27 cellular contexts compared by ENCODE assay signal in the genomic region with DNA sequence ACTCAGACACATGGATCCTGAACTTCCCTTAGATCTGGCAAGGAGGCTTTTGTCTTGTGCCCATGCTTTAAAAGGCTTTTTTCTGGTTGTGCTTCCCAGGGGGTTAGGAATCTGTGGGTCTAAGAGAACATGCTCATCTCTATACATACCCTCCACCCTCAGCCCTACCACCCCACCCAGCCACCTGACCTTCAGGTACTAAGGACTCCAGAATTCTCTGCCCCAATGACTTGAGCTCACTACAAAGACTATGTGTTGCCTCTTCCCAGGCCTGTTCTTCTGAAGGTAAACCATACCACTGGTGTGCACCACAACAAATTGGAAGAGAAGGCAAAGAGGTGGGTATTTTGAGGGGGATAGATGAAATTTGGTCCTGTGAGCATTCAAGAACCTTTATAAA.
"Had no signal": no experiment of that assay in that cellular context is flagged by ENCODE, and none has a peak within 500 bp of the region (broad histone marks: within the 10 kb centered on the region; RNA-seq: fewer than 3 reads in every experiment).

No MANE protein-coding gene starts in this region.

- H3K27ac Mint-ChIP-seq: stimulated activated naive B cell treated with anti-CD40 and anti-IgM and Interleukin-4, amounts not matched to agents 10 μg/mL and 1 μg/mL and 100 μg/mL, for 72 hours; stimulated activated naive CD8-positive, alpha-beta T cell treated with anti-CD3 and anti-CD28 coated beads, Interleukin-15, amount 100 ng/mL, for 72 hours; stimulated activated naive CD8-positive, alpha-beta T cell treated with anti-CD3 and anti-CD28 coated beads, Interleukin-15, Interleukin-2, amounts not matched to agents 100 ng/mL and 50 ng/mL, for 24 hours; type B pancreatic cell had no signal

- H3K36me3 ChIP-seq: stomach, suprapubic skin, thoracic aorta, thyroid gland, tibial artery, tibial nerve, transverse colon, upper lobe of left lung, upper lobe of right lung, uterus, vagina had no signal

- H3K4me3 Mint-ChIP-seq: stimulated activated naive B cell treated with anti-CD40 and anti-IgM and Interleukin-4, amounts not matched to agents 10 μg/mL and 1 μg/mL and 100 μg/mL, for 72 hours; stimulated activated naive CD8-positive, alpha-beta T cell treated with anti-CD3 and anti-CD28 coated beads, Interleukin-15, amount 100 ng/mL, for 72 hours; stimulated activated naive CD8-positive, alpha-beta T cell treated with anti-CD3 and anti-CD28 coated beads, Interleukin-15, Interleukin-2, amounts not matched to agents 100 ng/mL and 50 ng/mL, for 24 hours; type B pancreatic cell had no signal

- ATAC-seq: stimulated activated naive B cell treated with anti-CD40 and anti-IgM and Interleukin-4, amounts not matched to agents 10 μg/mL and 1 μg/mL and 100 μg/mL, for 72 hours; stimulated activated naive CD8-positive, alpha-beta T cell treated with anti-CD3 and anti-CD28 coated beads, Interleukin-15, amount 100 ng/mL, for 72 hours; stimulated activated naive CD8-positive, alpha-beta T cell treated with anti-CD3 and anti-CD28 coated beads, Interleukin-15, Interleukin-2, amounts not matched to agents 100 U/mL and 50 U/mL, for 24 hours; upper lobe of right lung had no signal

- H3K4me1 ChIP-seq: suprapubic skin, testis, thyroid gland, tibial artery, tibial nerve, transverse colon, upper lobe of left lung, upper lobe of right lung, uterus, vagina had no signal

- H3K27ac ChIP-seq: stomach, suprapubic skin, testis, thoracic aorta, thyroid gland, tibial artery, tibial nerve, transverse colon, upper lobe of left lung, upper lobe of right lung, uterus, vagina had no signal

- H3K9me3 ChIP-seq: stomach, suprapubic skin, testis, thoracic aorta, thyroid gland, tibial artery, tibial nerve, transverse colon, upper lobe of left lung, upper lobe of right lung, uterus, vagina had no signal

- H3K4me3 ChIP-seq: stomach, suprapubic skin, testis, thoracic aorta, thyroid gland, tibial artery, tibial nerve, transverse colon, upper lobe of left lung, upper lobe of right lung, uterus, vagina had no signal

- H3K4me1 Mint-ChIP-seq: stimulated activated naive B cell treated with anti-CD40 and anti-IgM and Interleukin-4, amounts not matched to agents 10 μg/mL and 1 μg/mL and 100 μg/mL, for 72 hours had no signal

- DNase-seq: stimulated activated CD4-positive, alpha-beta T cell treated with anti-CD3 and anti-CD28 coated beads, Interleukin-2, amount 100 ng/mL, for 24 hours; stimulated activated CD4-positive, alpha-beta T cell treated with anti-CD3 and anti-CD28 coated beads, Interleukin-2, amount 100 ng/mL, for 48 hours; stimulated activated CD4-positive, alpha-beta T cell treated with anti-CD3 and anti-CD28 coated beads, Interleukin-4, amount 100 ng/mL, for 1 hour; stimulated activated CD4-positive, alpha-beta T cell treated with anti-CD3 and anti-CD28 coated beads, Interleukin-4, amount 100 ng/mL, for 24 hours; stimulated activated CD4-positive, alpha-beta T cell treated with anti-CD3 and anti-CD28 coated beads, Interleukin-4, amount 100 ng/mL, for 4 hours; stimulated activated CD8-positive, alpha-beta memory T cell treated with anti-CD3 and anti-CD28 coated beads, Interleukin-4, amount 100 ng/mL, for 48 hours; stimulated activated naive B cell treated with anti-CD40 and anti-IgM and Interleukin-4, amounts not matched to agents 10 μg/mL and 1 μg/mL and 100 μg/mL, for 72 hours; stimulated activated naive CD4-positive, alpha-beta T cell; stimulated activated naive CD4-positive, alpha-beta T cell treated with Interleukin-2 at 50 U/mL for 16 hours; stimulated activated naive CD8-positive, alpha-beta T cell treated with anti-CD3 and anti-CD28 coated beads, Interleukin-15, amount 100 ng/mL, for 72 hours; stimulated activated naive CD8-positive, alpha-beta T cell treated with anti-CD3 and anti-CD28 coated beads, Interleukin-15, Interleukin-2, amounts not matched to agents 100 U/mL and 50 U/mL, for 24 hours; stomach; substantia nigra; testis; thyroid gland; tibial artery; transverse colon; trophoblast cell; upper lobe of left lung; upper lobe of right lung; uterus had no signal

- H3K27me3 Mint-ChIP-seq: stimulated activated naive CD8-positive, alpha-beta T cell treated with anti-CD3 and anti-CD28 coated beads, Interleukin-15, Interleukin-2, amounts not matched to agents 100 ng/mL and 50 ng/mL, for 24 hours; type B pancreatic cell had no signal

- H3K27me3 ChIP-seq: stomach, suprapubic skin, testis, thyroid gland, tibial artery, tibial nerve, transverse colon, upper lobe of left lung, upper lobe of right lung, uterus, vagina had no signal

- H3K9me3 Mint-ChIP-seq: stimulated activated naive CD8-positive, alpha-beta T cell treated with anti-CD3 and anti-CD28 coated beads, Interleukin-15, Interleukin-2, amounts not matched to agents 100 ng/mL and 50 ng/mL, for 24 hours; type B pancreatic cell had no signal

- H3K36me3 Mint-ChIP-seq: stimulated activated naive B cell treated with anti-CD40 and anti-IgM and Interleukin-4, amounts not matched to agents 10 μg/mL and 1 μg/mL and 100 μg/mL, for 72 hours; type B pancreatic cell had no signal
